1 cellular context compared by ENCODE assay signal in the genomic region with DNA sequence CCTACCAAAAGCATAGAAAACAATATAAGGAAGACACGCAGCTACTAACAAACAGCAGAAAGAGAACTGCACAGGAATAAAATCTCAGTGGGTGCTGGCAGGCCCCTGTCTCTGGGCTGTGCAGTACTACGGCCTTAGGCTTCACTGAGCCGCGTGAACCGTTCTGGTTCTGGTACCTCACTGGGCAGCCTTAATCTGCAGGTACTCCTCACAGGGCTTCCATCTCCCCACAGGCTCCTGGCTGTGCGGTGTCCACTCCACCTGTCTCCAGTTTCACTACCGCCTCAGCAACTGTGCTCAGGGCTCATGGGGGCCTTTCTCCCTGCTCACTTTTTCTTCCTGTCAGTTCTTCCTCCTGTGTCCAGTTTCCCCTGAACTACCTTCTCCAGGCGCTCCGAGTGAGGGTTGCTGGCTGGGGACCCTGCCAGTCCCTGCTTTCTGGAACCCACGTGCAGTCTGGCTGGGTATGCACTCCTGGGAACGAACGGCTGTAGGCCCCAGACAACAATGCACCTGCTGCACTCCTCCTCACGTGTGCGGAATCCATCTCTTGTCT.
TF ChIP-seq lines count a peak whose summit lies in the region.

No MANE protein-coding gene starts in this region.

TF ChIP-seq in WTC11, 78 proteins besides CTCF, POLR2A, EP300 and RAD21 (continued from another document):
- TF ChIP-seq, protein P1, sequence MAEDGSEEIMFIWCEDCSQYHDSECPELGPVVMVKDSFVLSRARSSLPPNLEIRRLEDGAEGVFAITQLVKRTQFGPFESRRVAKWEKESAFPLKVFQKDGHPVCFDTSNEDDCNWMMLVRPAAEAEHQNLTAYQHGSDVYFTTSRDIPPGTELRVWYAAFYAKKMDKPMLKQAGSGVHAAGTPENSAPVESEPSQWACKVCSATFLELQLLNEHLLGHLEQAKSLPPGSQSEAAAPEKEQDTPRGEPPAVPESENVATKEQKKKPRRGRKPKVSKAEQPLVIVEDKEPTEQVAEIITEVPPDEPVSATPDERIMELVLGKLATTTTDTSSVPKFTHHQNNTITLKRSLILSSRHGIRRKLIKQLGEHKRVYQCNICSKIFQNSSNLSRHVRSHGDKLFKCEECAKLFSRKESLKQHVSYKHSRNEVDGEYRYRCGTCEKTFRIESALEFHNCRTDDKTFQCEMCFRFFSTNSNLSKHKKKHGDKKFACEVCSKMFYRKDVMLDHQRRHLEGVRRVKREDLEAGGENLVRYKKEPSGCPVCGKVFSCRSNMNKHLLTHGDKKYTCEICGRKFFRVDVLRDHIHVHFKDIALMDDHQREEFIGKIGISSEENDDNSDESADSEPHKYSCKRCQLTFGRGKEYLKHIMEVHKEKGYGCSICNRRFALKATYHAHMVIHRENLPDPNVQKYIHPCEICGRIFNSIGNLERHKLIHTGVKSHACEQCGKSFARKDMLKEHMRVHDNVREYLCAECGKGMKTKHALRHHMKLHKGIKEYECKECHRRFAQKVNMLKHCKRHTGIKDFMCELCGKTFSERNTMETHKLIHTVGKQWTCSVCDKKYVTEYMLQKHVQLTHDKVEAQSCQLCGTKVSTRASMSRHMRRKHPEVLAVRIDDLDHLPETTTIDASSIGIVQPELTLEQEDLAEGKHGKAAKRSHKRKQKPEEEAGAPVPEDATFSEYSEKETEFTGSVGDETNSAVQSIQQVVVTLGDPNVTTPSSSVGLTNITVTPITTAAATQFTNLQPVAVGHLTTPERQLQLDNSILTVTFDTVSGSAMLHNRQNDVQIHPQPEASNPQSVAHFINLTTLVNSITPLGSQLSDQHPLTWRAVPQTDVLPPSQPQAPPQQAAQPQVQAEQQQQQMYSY (CRISPR knock-in tag; IDR thresholded peaks at IDR 0.05) = no peak
- TF ChIP-seq JAZF1 (CRISPR knock-in tag; IDR thresholded peaks at IDR 0.05) (no peak), TEAD4 (CRISPR knock-in tag; IDR thresholded peaks at IDR 0.05) (no peak), NR1H2 (CRISPR knock-in tag; IDR thresholded peaks at IDR 0.05) (no peak)
